33 cellular contexts compared by ENCODE assay signal in genomic region chrX:15663439-15663838, GRCh38. TPM values are rescaled to one million over a fixed set of nuclear protein-coding genes. Genes with fewer than 3 reads are reported as not detected.
"Had no signal": no experiment of that assay in that cellular context is flagged by ENCODE, and none has a peak within 500 bp of the region (broad histone marks: within the 10 kb centered on the region; RNA-seq: fewer than 3 reads in every experiment).

No MANE protein-coding gene starts in this region.

- H3K36me3 ChIP-seq: ascending aorta, cardiac muscle cell, Peyer's patch, SJSA1 had no signal

- DNase-seq: activated CD4-positive, alpha-beta T cell treated with anti-CD3 and anti-CD28 coated beads for 48 hours; activated CD4-positive, alpha-beta T cell treated with anti-CD3 and anti-CD28 coated beads, Interleukin-2, amount 50 U/mL, for 4 hours; activated CD4-positive, CD25-positive, alpha-beta regulatory T cell treated with anti-CD3 and anti-CD28 coated beads, Interleukin-2, amount 50 U/mL, for 72 hours; activated CD8-positive, alpha-beta memory T cell treated with anti-CD3 and anti-CD28 coated beads, Interleukin-2, amount 50 U/mL, for 48 hours; activated CD8-positive, alpha-beta T cell treated with anti-CD3 and anti-CD28 coated beads, Interleukin-2, amount 10 ng/mL, durations not matched to agents 7 days and 5 days; activated effector memory CD4-positive, alpha-beta T cell treated with Interleukin-2 at 50 U/mL for 16 hours; activated naive CD4-positive, alpha-beta T cell; activated naive CD8-positive, alpha-beta T cell treated with anti-CD3 and anti-CD28 coated beads, Interleukin-2, amount 50 U/mL, for 24 hours; activated T-cell treated with anti-CD3 and anti-CD28 coated beads, Interleukin-2, amount 50 U/mL, for 1 hour; amniotic stem cell; body of pancreas; KG1; NCI-H1092; NCI-H1417; NCI-H1930; NCI-H2171 treated with DMSO at 0.1 percent for 48 hours; NCI-H226; NCI-H510A; NCI-H526 treated with DMSO at 0.1 percent for 48 hours; NCI-H82; Peyer's patch; SHP77; T-helper 17 cell; T-helper 9 cell had no signal

- H3K27ac ChIP-seq: ascending aorta, body of pancreas, cardiac muscle cell, Peyer's patch, RWPE1, SJSA1 had no signal

- H3K4me3 ChIP-seq: ascending aorta, body of pancreas, cardiac muscle cell, Peyer's patch, SJSA1 had no signal

- H3K4me1 ChIP-seq: ascending aorta, body of pancreas, Peyer's patch, SJSA1 had no signal

- H3K27me3 ChIP-seq: ascending aorta, body of pancreas, cardiac muscle cell, Peyer's patch, SJSA1 had no signal

- H3K9me3 ChIP-seq: ascending aorta, body of pancreas, Peyer's patch, SJSA1 had no signal

- ATAC-seq: activated CD8-positive, alpha-beta T cell treated with anti-CD3 and anti-CD28 coated beads, Interleukin-2, amount 10 ng/mL, durations not matched to agents 7 days and 5 days; activated naive CD4-positive, alpha-beta T cell treated with anti-CD3 and anti-CD28 coated beads, Interleukin-2, amount 50 U/mL, for 72 hours; activated naive CD8-positive, alpha-beta T cell treated with anti-CD3 and anti-CD28 coated beads, Interleukin-2, amount 50 U/mL, for 24 hours; body of pancreas; T-helper 17 cell; WTC11 had no signal

RNA-seq across cellular contexts. Expression of gene CLTRN, which starts 1.2 kb away (rescaled TPM):
- total RNA-seq: activated CD8-positive, alpha-beta T cell treated with anti-CD3 and anti-CD28 coated beads, Interleukin-2, amount 10 ng/mL, durations not matched to agents 7 days and 5 days; activated T-helper 1 cell treated with anti-CD3 and anti-CD28 coated beads, Interleukin-12 subunit alpha, Interleukin-12 subunit beta, Interleukin-2, Interleukin-4 antibody, amounts not matched to agents 30 ng/mL and 10 ng/mL and 1 ng/mL, durations not matched to agents 14 hours and 24 hours and 36 hours; ascending aorta; LHCN-M2; OCI-LY7; Peyer's patch; SJSA1 had no signal
